ENCODE assay signal across 8 cellular contexts in the genomic region with DNA sequence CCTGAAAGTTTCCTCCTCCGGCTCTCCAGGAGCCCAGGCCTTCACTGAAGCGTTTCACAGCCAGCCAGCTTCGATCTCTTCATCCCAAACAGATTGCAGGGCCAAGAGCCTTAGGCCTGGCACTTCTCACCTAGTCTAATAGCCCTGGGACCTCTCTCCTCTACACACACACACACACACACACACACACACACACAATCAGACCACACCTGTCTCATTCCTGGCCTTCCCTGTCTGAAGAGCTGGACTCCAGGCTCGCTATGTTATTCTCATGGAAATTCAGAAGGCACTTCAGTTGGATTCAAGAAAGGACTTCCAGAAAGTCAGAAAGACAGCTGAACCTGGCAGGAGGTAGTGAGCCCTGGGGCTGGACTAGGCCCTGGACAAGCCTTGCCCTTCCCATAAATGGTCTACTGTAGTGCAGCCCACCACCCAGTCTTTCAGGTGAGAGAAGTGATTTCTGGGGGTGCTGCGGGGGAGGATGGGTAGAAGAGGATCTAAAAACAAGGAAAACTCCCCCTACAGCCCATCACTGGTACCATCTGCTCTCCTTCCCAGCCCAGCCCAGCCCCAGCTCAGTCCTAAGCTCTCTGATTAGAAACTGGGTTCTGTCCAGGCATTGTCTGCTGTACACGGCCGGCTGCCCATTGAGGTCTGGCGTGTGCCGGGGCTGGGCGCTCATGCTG. TPM values are rescaled to one million over a fixed set of nuclear protein-coding genes. Genes with fewer than 3 reads are reported as not detected.
A peak's percentile ranks its signal among the peaks of the same experiment; 100 is the strongest.
DNase-seq lines count a peak whose midpoint lies in the region; ATAC-seq and TF ChIP-seq lines count a peak whose summit lies in the region.

No MANE protein-coding gene starts in this region.

- POLR2A ChIA-PET in WTC11 (lab: Charles Lee), result interaction anchor here (0.5 to 1.4 kb wide), 6 partner anchors 11 to 1793 kb away, joined by 3 to 7 read pairs (median 5); no protein-coding TSS in a partner anchor

- no peaks in the 10 kb centered on the region for H3K9me3 Mint-ChIP-seq in WTC11

- ATAC-seq in WTC11 (peak; percentile 42), GM21825 (IDR thresholded peaks at IDR 0.05; ENCODE audit: unreplicated experiment) (no peak)

- peak overlapping the region; percentile 15; the same call in 1 of the 2 replicates for H3K4me3 Mint-ChIP-seq in WTC11

- no peak overlapping the region for H3K4me3 ChIP-seq in epithelial cell of proximal tubule (ENCODE audit: low read depth, low read length)
- H3K4me3 ChIP-seq in retinal pigment epithelial cell (ENCODE audit: low read length), result no peak overlapping the region
- H3K4me3 ChIP-seq in prostate gland, result no peak overlapping the region

- H3K9me3 ChIP-seq in prostate gland, result no peaks in the 10 kb centered on the region

- peaks cover 5% of the 10 kb centered on the region for H3K4me1 ChIP-seq in prostate gland (replicated peaks)

- peak; percentile 65 for DNase-seq in CMK (ENCODE audit: low read depth)
- peak; percentile 51 for DNase-seq in HPDE6-E6E7 (ENCODE audit: extremely low spot score)
- DNase-seq in WTC11 (ENCODE audit: low spot score), result peak; percentile 65
- no peak for DNase-seq in epithelial cell of proximal tubule (ENCODE audit: low read depth)
- no peak for DNase-seq in retinal pigment epithelial cell (ENCODE audit: low read depth)
- DNase-seq in prostate gland (ENCODE audit: low spot score), result no peak
- DNase-seq in foreskin melanocyte, result no peak

- TF ChIP-seq POLR2A in prostate gland (IDR thresholded peaks at IDR 0.05), result no peak

- TF ChIP-seq CTCF in WTC11 (IDR thresholded peaks at IDR 0.05), result peak; percentile 42; the same call in 1 of the 2 replicates
- TF ChIP-seq CTCF in epithelial cell of proximal tubule (conservative IDR thresholded peaks at IDR 0.05; ENCODE audit: low read depth, low read length), result peak; percentile 49
- TF ChIP-seq CTCF in retinal pigment epithelial cell (conservative IDR thresholded peaks at IDR 0.05; ENCODE audit: low read depth, low read length), result peak; percentile 63
- TF ChIP-seq CTCF in prostate gland (IDR thresholded peaks at IDR 0.05), result no peak

- no peaks in the 10 kb centered on the region for H3K36me3 Mint-ChIP-seq in WTC11

- H3K36me3 ChIP-seq in prostate gland, result no peaks in the 10 kb centered on the region

- CTCF ChIA-PET in WTC11 (lab: Charles Lee), result interaction anchor here (0.6 to 13.8 kb wide), 34 partner anchors 9 to 838 kb away, joined by 3 to 218 read pairs (median 4); a partner anchor contains a TSS

- intact Hi-C loops in prostate gland (cut with DNase I), result no loop called here

- H3K27ac ChIP-seq in prostate gland, result no peak overlapping the region

- peaks cover 7% of the 10 kb centered on the region for H3K27me3 Mint-ChIP-seq in WTC11 (ENCODE audit: low read depth)

- no peaks in the 10 kb centered on the region for H3K27me3 ChIP-seq in prostate gland (replicated peaks; ENCODE audit: insufficient read depth)

- H3K27ac Mint-ChIP-seq in WTC11, result peak overlapping the region; percentile 73

- peaks cover 77% of the 10 kb centered on the region for H3K4me1 Mint-ChIP-seq in WTC11

- WGBS in prostate gland, result 80% methylated on average over 10 of the region's 10 CpGs

TF ChIP-seq in WTC11, 78 proteins besides CTCF, POLR2A, EP300 and RAD21:
- TF ChIP-seq SP1 (CRISPR knock-in tag; conservative IDR thresholded peaks at IDR 0.05) (0 out of 2 replicates have a peak, but pooled peaks have one; percentile 35), MXD4 (CRISPR knock-in tag; IDR thresholded peaks at IDR 0.05; ENCODE audit: borderline replicate concordance) (no peak)
- TF ChIP-seq, protein P1, sequence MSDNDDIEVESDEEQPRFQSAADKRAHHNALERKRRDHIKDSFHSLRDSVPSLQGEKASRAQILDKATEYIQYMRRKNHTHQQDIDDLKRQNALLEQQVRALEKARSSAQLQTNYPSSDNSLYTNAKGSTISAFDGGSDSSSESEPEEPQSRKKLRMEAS (CRISPR knock-in tag; IDR thresholded peaks at IDR 0.05), result no peak

RNA-seq across cellular contexts. Expression of a gene that starts 2.7 kb away (rescaled TPM):
- total RNA-seq in WTC11 (2021), result 17.8 to 19.4 TPM (median 18.0 TPM) in 3 replicates
- total RNA-seq in epithelial cell of proximal tubule, result 12.0 and 13.3 TPM in 2 replicates
- 10 to 100 TPM in 1 of 2 donors, under 1 TPM in 1; 0.46 to 10.5 TPM for total RNA-seq in prostate gland

Comparison
In these comparisons a context has a peak if more than half of its experiments do, and no peak if none do; other contexts are left out.
1. DNase-seq: peak in CMK (single experiment), HPDE6-E6E7 (single experiment) and WTC11 (single experiment); none in epithelial cell of proximal tubule (single experiment), retinal pigment epithelial cell (single experiment), prostate gland (single experiment) and foreskin melanocyte (single experiment).
2. CTCF ChIP-seq: peak in WTC11 (single experiment), epithelial cell of proximal tubule (single experiment) and retinal pigment epithelial cell (single experiment); none in prostate gland (0 of 4).